Comparison of ENCODE assay signal across 13 cellular contexts in the genomic region with DNA sequence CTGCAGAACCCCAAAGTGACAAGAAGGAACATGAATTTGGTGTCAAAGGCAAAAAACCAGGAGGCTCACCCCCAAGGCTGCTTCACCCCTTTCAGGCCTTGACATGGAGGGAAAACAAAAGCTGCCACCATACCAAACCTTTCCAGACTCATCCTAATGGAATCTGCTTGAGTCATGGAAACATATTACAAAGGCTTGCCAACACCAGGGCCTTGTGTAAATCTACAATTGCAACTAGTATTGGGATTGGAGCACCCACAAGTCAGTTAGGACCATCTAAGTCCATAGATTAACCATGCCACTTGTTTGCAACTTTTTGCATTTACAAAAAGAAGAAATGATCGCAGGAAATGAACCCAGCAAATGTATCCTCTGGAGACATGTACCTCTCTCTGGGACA.
DNase-seq lines count a peak whose midpoint lies in the region; ATAC-seq, FAIRE-seq and TF ChIP-seq lines count a peak whose summit lies in the region.
"Had no signal": no experiment of that assay in that cellular context is flagged by ENCODE, and none has a peak within 500 bp of the region (broad histone marks: within the 10 kb centered on the region; RNA-seq: fewer than 3 reads in every experiment).

No MANE protein-coding gene starts in this region.

- H3K27me3 ChIP-seq in HUES64 (ENCODE audit: insufficient read depth, low read length) (no peaks in the 10 kb centered on the region), bronchial epithelial cell (ENCODE audit: control insufficient read depth, insufficient read depth, low read length) (no peaks in the 10 kb centered on the region)

- no peak overlapping the region for H3K4me3 Mint-ChIP-seq in activated CD8-positive, alpha-beta T cell treated with anti-CD3 and anti-CD28 coated beads, Interleukin-2, amount 10 ng/mL, durations not matched to agents 7 days and 5 days
- H3K4me3 Mint-ChIP-seq: activated naive CD4-positive, alpha-beta T cell treated with anti-CD3 and anti-CD28 coated beads for 36 hours; naive B cell had no signal

- H3K27ac Mint-ChIP-seq in activated CD8-positive, alpha-beta T cell treated with anti-CD3 and anti-CD28 coated beads, Interleukin-2, amount 10 ng/mL, durations not matched to agents 7 days and 5 days, result no peak overlapping the region
- H3K27ac Mint-ChIP-seq: activated naive CD4-positive, alpha-beta T cell treated with anti-CD3 and anti-CD28 coated beads for 36 hours; naive B cell had no signal

- no peaks in the 10 kb centered on the region for H3K4me1 Mint-ChIP-seq in activated CD8-positive, alpha-beta T cell treated with anti-CD3 and anti-CD28 coated beads, Interleukin-2, amount 10 ng/mL, durations not matched to agents 7 days and 5 days (ENCODE audit: low read depth)
- H3K4me1 Mint-ChIP-seq: naive B cell had no signal

- POLR2A ChIA-PET in activated CD8-positive, alpha-beta T cell treated with anti-CD3 and anti-CD28 coated beads, Interleukin-2, amount 10 ng/mL, durations not matched to agents 7 days and 5 days (lab: Charles Lee), result no interaction called here

- 90% methylated on average over 1 of the region's 1 CpG for WGBS in HUES64
- 69% methylated on average over 1 of the region's 1 CpG; no CpG with 5 or more reads in 1 of the 2 experiments for WGBS in mesodermal cell (ENCODE audit: insufficient coverage in 2 of 2), 2 experiments

- H3K36me3 ChIP-seq in HUES64 (ENCODE audit: insufficient read depth, low read length), result no peaks in the 10 kb centered on the region
- H3K36me3 ChIP-seq in bronchial epithelial cell (ENCODE audit: control insufficient read depth, insufficient read depth, low read length), result no peaks in the 10 kb centered on the region
- no peaks in the 10 kb centered on the region for H3K36me3 ChIP-seq in mesodermal cell (ENCODE audit: control insufficient read depth, insufficient read depth, low read length)

- peaks cover 4% of the 10 kb centered on the region for H3K27me3 Mint-ChIP-seq in activated CD8-positive, alpha-beta T cell treated with anti-CD3 and anti-CD28 coated beads, Interleukin-2, amount 10 ng/mL, durations not matched to agents 7 days and 5 days (ENCODE audit: low read depth)

- TF ChIP-seq CTCF in bronchial epithelial cell (IDR thresholded peaks at IDR 0.05; ENCODE audit: insufficient read depth, low read length, severe bottlenecking), result no peak

- H3K27ac ChIP-seq in HUES64 (ENCODE audit: low read depth, low read length) (peak overlapping the region; percentile 17; the same call in 1 of the 2 replicates), mesodermal cell (ENCODE audit: low read depth, low read length, severe bottlenecking) (peak overlapping the region; percentile 99)

- FAIRE-seq in bronchial epithelial cell (lab: Jason Lieb, UNC), result peak; percentile 84
- FAIRE-seq: K562 had no signal

- no peaks in the 10 kb centered on the region for H3K36me3 Mint-ChIP-seq in activated CD8-positive, alpha-beta T cell treated with anti-CD3 and anti-CD28 coated beads, Interleukin-2, amount 10 ng/mL, durations not matched to agents 7 days and 5 days (ENCODE audit: low read depth)
- H3K36me3 Mint-ChIP-seq: naive B cell had no signal

- intact Hi-C loops in Right ventricle myocardium inferior (cut with DNase I), result no loop called here

- H3K4me1 ChIP-seq in HUES64 (ENCODE audit: insufficient read depth, low read length) (peaks cover 28% of the 10 kb centered on the region; the same call in 1 of the 2 replicates), mesodermal cell (ENCODE audit: control insufficient read depth, insufficient read depth, low read length, poor library complexity, severe bottlenecking) (peaks cover 18% of the 10 kb centered on the region)

- H3K9ac ChIP-seq in HUES64 (ENCODE audit: low read depth, low read length), result peak overlapping the region; percentile 23; the same call in 1 of the 2 replicates

- H3K9me3 Mint-ChIP-seq in activated CD8-positive, alpha-beta T cell treated with anti-CD3 and anti-CD28 coated beads, Interleukin-2, amount 10 ng/mL, durations not matched to agents 7 days and 5 days (ENCODE audit: insufficient read depth), result no peaks in the 10 kb centered on the region

- ATAC-seq in HG02885 (IDR thresholded peaks at IDR 0.05; ENCODE audit: poor library complexity, unreplicated experiment) (no peak), Right ventricle myocardium inferior (no peak)
- ATAC-seq in activated CD8-positive, alpha-beta T cell treated with anti-CD3 and anti-CD28 coated beads, Interleukin-2, amount 10 ng/mL, durations not matched to agents 7 days and 5 days, result no peak
- ATAC-seq: K562 had no signal

- CTCF ChIA-PET in activated CD8-positive, alpha-beta T cell treated with anti-CD3 and anti-CD28 coated beads, Interleukin-2, amount 10 ng/mL, durations not matched to agents 7 days and 5 days (lab: Charles Lee), result no interaction called here

- H3K4me3 ChIP-seq in HUES64 (ENCODE audit: low read length) (no peak overlapping the region), bronchial epithelial cell (ENCODE audit: low read depth, low read length) (no peak overlapping the region), mesodermal cell (ENCODE audit: extremely low read depth, insufficient read depth, low read length, poor library complexity, severe bottlenecking) (no peak overlapping the region)
- H3K4me3 ChIP-seq: K562 had no signal

- H3K9me3 ChIP-seq in HUES64 (ENCODE audit: insufficient read depth, low read depth, low read length) (peaks cover 5% of the 10 kb centered on the region; the same call in 1 of the 2 replicates), mesodermal cell (ENCODE audit: control insufficient read depth, low read length) (peaks cover 9% of the 10 kb centered on the region)

- peak; percentile 73 for DNase-seq in AG08395 (ENCODE audit: low spot score)
- peak; percentile 95 for DNase-seq in bronchial epithelial cell (ENCODE audit: low read depth)
- no peak for DNase-seq in AML-193 (lab: John Stamatoyannopoulos, UW)
- DNase-seq in Right ventricle myocardium inferior (ENCODE audit: missing footprints), result no peak
- no peak for DNase-seq in activated CD8-positive, alpha-beta T cell treated with anti-CD3 and anti-CD28 coated beads, Interleukin-2, amount 10 ng/mL, durations not matched to agents 7 days and 5 days
- DNase-seq: activated naive CD4-positive, alpha-beta T cell treated with anti-CD3 and anti-CD28 coated beads for 36 hours; COR-L47; naive B cell; NCI-H526 treated with DMSO at 0.1 percent for 48 hours had no signal

Comparison
In these comparisons a context has a peak if more than half of its experiments do, and no peak if none do; other contexts are left out.
1. DNase-seq: peak in AG08395 (single experiment) and bronchial epithelial cell (single experiment); none in AML-193 (0 of 2), Right ventricle myocardium inferior (single experiment) and activated CD8-positive, alpha-beta T cell treated with anti-CD3 and anti-CD28 coated beads, Interleukin-2, amount 10 ng/mL, durations not matched to agents 7 days and 5 days (single experiment).